In the genomic region with DNA sequence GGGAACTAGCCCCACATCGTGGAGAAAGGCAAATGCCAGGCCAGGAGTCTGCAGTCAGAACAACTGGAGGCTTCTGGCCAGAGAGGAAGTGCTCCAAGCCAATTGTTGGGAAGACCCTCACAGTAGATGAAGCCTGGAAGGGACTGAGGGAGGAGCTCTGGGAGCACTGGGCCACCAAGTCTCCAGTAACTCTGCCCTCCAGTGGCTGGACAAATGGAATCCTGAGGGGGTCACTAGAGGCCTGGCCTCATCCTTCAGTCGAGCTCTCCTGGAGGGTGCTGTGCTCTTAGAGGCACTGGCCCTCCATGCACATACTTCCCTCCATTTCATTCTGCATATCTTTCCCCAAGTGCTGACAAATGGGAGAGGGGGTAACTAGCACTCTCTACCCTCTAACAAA, we compare ENCODE assay signal across 21 cellular contexts.
DNase-seq lines count a peak whose midpoint lies in the region; ATAC-seq and TF ChIP-seq lines count a peak whose summit lies in the region.
"Had no signal": no experiment of that assay in that cellular context is flagged by ENCODE, and none has a peak within 500 bp of the region (broad histone marks: within the 10 kb centered on the region; RNA-seq: fewer than 3 reads in every experiment).

No MANE protein-coding gene starts in this region.

- no peaks in the 10 kb centered on the region for H3K27me3 ChIP-seq in mammary epithelial cell (ENCODE audit: insufficient read depth, low read length)
- H3K27me3 ChIP-seq in kidney epithelial cell (ENCODE audit: control insufficient read depth, insufficient read depth, low read length): no peaks in the 10 kb centered on the region
- H3K27me3 ChIP-seq in upper lobe of right lung: no peaks in the 10 kb centered on the region

- peak; percentile 22; the same call in 1 of the 2 replicates for TF ChIP-seq RAD21 in Ishikawa (IDR thresholded peaks at IDR 0.05; ENCODE audit: low read depth)

- H3K4me1 ChIP-seq in mammary epithelial cell (ENCODE audit: insufficient read depth, low read length): no peaks in the 10 kb centered on the region
- peaks cover 17% of the 10 kb centered on the region for H3K4me1 ChIP-seq in upper lobe of right lung
- H3K4me1 ChIP-seq: prostate gland had no signal

- H3K27me3 Mint-ChIP-seq in activated T-helper 2 cell treated with anti-CD3 and anti-CD28 coated beads, Interferon-gamma antibody, Interleukin-2, Interleukin-4, amounts not matched to agents 10 μg/mL and 5 μg/mL and 100 μg/mL, durations not matched to agents 14 hours and 24 hours and 36 hours (ENCODE audit: low read depth): peaks cover 11% of the 10 kb centered on the region

- TF ChIP-seq CTCF in mammary epithelial cell (conservative IDR thresholded peaks at IDR 0.05 in 1 of 2, IDR thresholded peaks at IDR 0.05 in 1 of 2; ENCODE audit: extremely low read depth in 1 of 2, insufficient read depth in 1 of 2, low read depth in 1 of 2, low read length in 2 of 2): peak; percentile 7 to 12
- peak; percentile 1 for TF ChIP-seq CTCF in kidney epithelial cell (IDR thresholded peaks at IDR 0.05; ENCODE audit: insufficient read depth, low read length, poor library complexity, severe bottlenecking)
- TF ChIP-seq CTCF in upper lobe of right lung (IDR thresholded peaks at IDR 0.05): no peak

- no peak overlapping the region for H3K4me2 ChIP-seq in mammary epithelial cell (ENCODE audit: insufficient read depth, low read depth, low read length)

- in situ Hi-C loops in mammary epithelial cell (cut with MboI; ENCODE audit: low sequenced_read_pairs in 2 of 2): no loop called here

- H3K27ac Mint-ChIP-seq in activated T-helper 2 cell treated with anti-CD3 and anti-CD28 coated beads, Interferon-gamma antibody, Interleukin-2, Interleukin-4, amounts not matched to agents 10 μg/mL and 5 μg/mL and 100 μg/mL, durations not matched to agents 14 hours and 24 hours and 36 hours: no peak overlapping the region
- H3K27ac Mint-ChIP-seq: activated CD4-positive, alpha-beta memory T cell treated with anti-CD3 and anti-CD28 coated beads, Interleukin-2, amount 10 ng/mL, durations not matched to agents 7 days and 5 days; activated naive CD8-positive, alpha-beta T cell treated with anti-CD3 and anti-CD28 coated beads, Interleukin-2, amount 50 U/mL, for 24 hours; CD8-positive, alpha-beta memory T cell had no signal

- dilution Hi-C loops in mammary epithelial cell (cut with HindIII; ENCODE audit: low sequenced_read_pairs): no loop called here

- no peak overlapping the region for H3K9ac ChIP-seq in mammary epithelial cell (ENCODE audit: insufficient read depth, low read length)

- no TSS peak for BruUV-seq in mammary epithelial cell (replicated peaks; lab: Mats Ljungman, UMichigan)

- H3K4me3 ChIP-seq in mammary epithelial cell (replicated peaks in 1 of 3; ENCODE audit: insufficient read depth in 1 of 3, low read depth in 2 of 3, low read length in 3 of 3) (no peak overlapping the region), kidney epithelial cell (ENCODE audit: low read depth, low read length) (no peak overlapping the region), upper lobe of right lung (no peak overlapping the region)
- H3K4me3 ChIP-seq: left ventricle myocardium inferior, mucosa of descending colon, prostate gland had no signal

- no peaks in the 10 kb centered on the region for H3K9me3 Mint-ChIP-seq in activated T-helper 2 cell treated with anti-CD3 and anti-CD28 coated beads, Interferon-gamma antibody, Interleukin-2, Interleukin-4, amounts not matched to agents 10 μg/mL and 5 μg/mL and 100 μg/mL, durations not matched to agents 14 hours and 24 hours and 36 hours
- H3K9me3 Mint-ChIP-seq: activated CD4-positive, alpha-beta memory T cell treated with anti-CD3 and anti-CD28 coated beads, Interleukin-2, amount 10 ng/mL, durations not matched to agents 7 days and 5 days; activated naive CD8-positive, alpha-beta T cell treated with anti-CD3 and anti-CD28 coated beads, Interleukin-2, amount 50 U/mL, for 24 hours; CD8-positive, alpha-beta memory T cell had no signal

- no peaks in the 10 kb centered on the region for H4K20me1 ChIP-seq in mammary epithelial cell (ENCODE audit: insufficient read depth, low read length)

- 83% methylated on average over 2 of the region's 2 CpGs for WGBS in mammary epithelial cell (ENCODE audit: low coverage, missing lambda C conversion rate)

- H3K9me3 ChIP-seq in mammary epithelial cell (replicated peaks; ENCODE audit: insufficient read depth, low read length) (no peaks in the 10 kb centered on the region), upper lobe of right lung (no peaks in the 10 kb centered on the region)
- H3K9me3 ChIP-seq: left ventricle myocardium inferior, mucosa of descending colon, prostate gland had no signal

- DNase-seq in mammary epithelial cell: no peak
- DNase-seq in kidney epithelial cell (ENCODE audit: low read depth): no peak
- no peak for DNase-seq in upper lobe of right lung
- DNase-seq in NK-92 (lab: John Stamatoyannopoulos, UW; ENCODE audit: unreplicated experiment): no peak
- no peak for DNase-seq in 8988T
- DNase-seq in activated T-helper 2 cell treated with anti-CD3 and anti-CD28 coated beads, Interferon-gamma antibody, Interleukin-2, Interleukin-4, amounts not matched to agents 10 μg/mL and 5 μg/mL and 100 μg/mL, durations not matched to agents 14 hours and 24 hours and 36 hours (ENCODE audit: low spot score): no peak
- DNase-seq: activated CD4-positive, alpha-beta memory T cell treated with anti-CD3 and anti-CD28 coated beads, Interleukin-2, amount 10 ng/mL, durations not matched to agents 7 days and 5 days; activated CD4-positive, CD25-positive, alpha-beta regulatory T cell; activated gamma-delta T cell; activated naive CD8-positive, alpha-beta T cell treated with anti-CD3 and anti-CD28 coated beads, Interleukin-2, amount 50 U/mL, for 24 hours; CD8-positive, alpha-beta memory T cell; cortex of kidney; GF-D8; left ventricle myocardium inferior; mucosa of descending colon; NCI-H1694; NCI-H2171 treated with DMSO at 0.1 percent for 48 hours; NCI-H526; T1000 had no signal

- no peak for TF ChIP-seq EP300 in Ishikawa (IDR thresholded peaks at IDR 0.05; ENCODE audit: borderline replicate concordance)

- intact Hi-C loops in mammary epithelial cell (cut with micrococcal nuclease) (no loop called here), upper lobe of right lung (cut with DNase I) (no loop called here)
- intact Hi-C loops in activated T-helper 2 cell treated with anti-CD3 and anti-CD28 coated beads, Interferon-gamma antibody, Interleukin-2, Interleukin-4, amounts not matched to agents 10 μg/mL and 5 μg/mL and 100 μg/mL, durations not matched to agents 14 hours and 24 hours and 36 hours (cut with micrococcal nuclease): no loop called here

- H3K4me1 Mint-ChIP-seq in activated T-helper 2 cell treated with anti-CD3 and anti-CD28 coated beads, Interferon-gamma antibody, Interleukin-2, Interleukin-4, amounts not matched to agents 10 μg/mL and 5 μg/mL and 100 μg/mL, durations not matched to agents 14 hours and 24 hours and 36 hours (ENCODE audit: low read depth): no peaks in the 10 kb centered on the region
- H3K4me1 Mint-ChIP-seq: activated CD4-positive, alpha-beta memory T cell treated with anti-CD3 and anti-CD28 coated beads, Interleukin-2, amount 10 ng/mL, durations not matched to agents 7 days and 5 days; activated naive CD8-positive, alpha-beta T cell treated with anti-CD3 and anti-CD28 coated beads, Interleukin-2, amount 50 U/mL, for 24 hours; CD8-positive, alpha-beta memory T cell had no signal

- peak; percentile 17 for ATAC-seq in upper lobe of right lung
- ATAC-seq: activated naive CD8-positive, alpha-beta T cell treated with anti-CD3 and anti-CD28 coated beads, Interleukin-2, amount 50 U/mL, for 24 hours; mucosa of descending colon had no signal

- H3K36me3 Mint-ChIP-seq in activated T-helper 2 cell treated with anti-CD3 and anti-CD28 coated beads, Interferon-gamma antibody, Interleukin-2, Interleukin-4, amounts not matched to agents 10 μg/mL and 5 μg/mL and 100 μg/mL, durations not matched to agents 14 hours and 24 hours and 36 hours (ENCODE audit: low read depth): no peaks in the 10 kb centered on the region
- H3K36me3 Mint-ChIP-seq: CD8-positive, alpha-beta memory T cell had no signal

- H3K36me3 ChIP-seq in mammary epithelial cell (ENCODE audit: insufficient read depth, low read length) (peaks cover 8% of the 10 kb centered on the region), kidney epithelial cell (ENCODE audit: control insufficient read depth, insufficient read depth, low read length) (peaks cover 1% of the 10 kb centered on the region), upper lobe of right lung (no peaks in the 10 kb centered on the region)
- H3K36me3 ChIP-seq: left ventricle myocardium inferior, prostate gland had no signal

- no peak overlapping the region for H3K4me3 Mint-ChIP-seq in activated T-helper 2 cell treated with anti-CD3 and anti-CD28 coated beads, Interferon-gamma antibody, Interleukin-2, Interleukin-4, amounts not matched to agents 10 μg/mL and 5 μg/mL and 100 μg/mL, durations not matched to agents 14 hours and 24 hours and 36 hours (ENCODE audit: low read depth)
- H3K4me3 Mint-ChIP-seq: activated CD4-positive, alpha-beta memory T cell treated with anti-CD3 and anti-CD28 coated beads, Interleukin-2, amount 10 ng/mL, durations not matched to agents 7 days and 5 days; activated naive CD8-positive, alpha-beta T cell treated with anti-CD3 and anti-CD28 coated beads, Interleukin-2, amount 50 U/mL, for 24 hours; CD8-positive, alpha-beta memory T cell had no signal

- peaks cover 80% of the 10 kb centered on the region for H3K79me2 ChIP-seq in mammary epithelial cell (ENCODE audit: insufficient read depth, low read length)

- CTCF ChIA-PET in mammary epithelial cell (lab: Charles Lee; ENCODE audit: low non-redundant PET): no interaction called here

- H2AFZ ChIP-seq in mammary epithelial cell (ENCODE audit: low read depth, low read length): no peak overlapping the region

- no peak overlapping the region for H3K27ac ChIP-seq in mammary epithelial cell (ENCODE audit: insufficient read depth, low read depth, low read length)
- H3K27ac ChIP-seq in upper lobe of right lung: no peak overlapping the region
- H3K27ac ChIP-seq: left ventricle myocardium inferior, prostate gland had no signal

TF ChIP-seq in Ishikawa, 13 proteins besides CTCF, POLR2A, EP300 and RAD21 (continues in another document):
- TF ChIP-seq TEAD4 (IDR thresholded peaks at IDR 0.05) (no peak), NFIC (IDR thresholded peaks at IDR 0.05) (no peak), CEBPB (IDR thresholded peaks at IDR 0.05) (no peak)
